Comparison of ENCODE assay signal across 14 cellular contexts in the genomic region with DNA sequence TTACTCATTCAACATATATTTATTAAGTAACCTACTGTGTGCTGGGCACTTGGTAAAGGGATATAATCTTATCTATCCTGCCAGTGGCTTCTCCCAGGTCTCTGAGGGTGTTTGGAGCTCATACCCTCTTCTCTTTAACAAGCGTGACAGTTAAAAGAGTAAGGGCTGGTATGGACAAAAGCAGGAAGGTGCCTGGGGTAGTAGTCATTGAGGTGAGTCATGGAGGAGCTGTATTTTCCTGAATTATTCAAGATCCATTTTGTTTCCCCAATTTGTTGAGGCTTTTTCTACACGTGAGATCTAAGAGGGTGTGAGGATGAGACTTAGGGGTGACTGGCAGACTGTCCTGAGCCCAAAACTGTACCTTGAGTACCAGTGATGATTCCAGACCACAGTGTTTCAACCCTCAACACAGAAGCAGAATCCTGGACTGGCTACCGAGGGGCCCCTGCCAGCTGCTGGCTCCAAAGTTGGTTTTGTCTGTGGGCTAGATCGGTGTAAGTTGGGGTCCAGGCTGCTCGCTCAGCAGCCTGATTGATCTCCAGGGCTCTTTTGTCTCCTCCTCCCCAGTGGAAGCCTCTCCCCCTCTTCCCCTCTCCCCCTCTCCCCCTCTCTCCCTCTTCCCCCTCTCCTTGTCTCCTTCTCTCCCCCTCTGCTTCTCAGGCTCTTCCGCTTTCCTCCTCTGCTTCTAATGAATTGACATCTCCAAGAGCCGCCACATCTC. TPM values are rescaled to one million over a fixed set of nuclear protein-coding genes. Genes with fewer than 3 reads are reported as not detected.
A peak's percentile ranks its signal among the peaks of the same experiment; 100 is the strongest.
DNase-seq lines count a peak whose midpoint lies in the region; ATAC-seq and TF ChIP-seq lines count a peak whose summit lies in the region.
"Had no signal": no experiment of that assay in that cellular context is flagged by ENCODE, and none has a peak within 500 bp of the region (broad histone marks: within the 10 kb centered on the region; RNA-seq: fewer than 3 reads in every experiment).

A gene with protein sequence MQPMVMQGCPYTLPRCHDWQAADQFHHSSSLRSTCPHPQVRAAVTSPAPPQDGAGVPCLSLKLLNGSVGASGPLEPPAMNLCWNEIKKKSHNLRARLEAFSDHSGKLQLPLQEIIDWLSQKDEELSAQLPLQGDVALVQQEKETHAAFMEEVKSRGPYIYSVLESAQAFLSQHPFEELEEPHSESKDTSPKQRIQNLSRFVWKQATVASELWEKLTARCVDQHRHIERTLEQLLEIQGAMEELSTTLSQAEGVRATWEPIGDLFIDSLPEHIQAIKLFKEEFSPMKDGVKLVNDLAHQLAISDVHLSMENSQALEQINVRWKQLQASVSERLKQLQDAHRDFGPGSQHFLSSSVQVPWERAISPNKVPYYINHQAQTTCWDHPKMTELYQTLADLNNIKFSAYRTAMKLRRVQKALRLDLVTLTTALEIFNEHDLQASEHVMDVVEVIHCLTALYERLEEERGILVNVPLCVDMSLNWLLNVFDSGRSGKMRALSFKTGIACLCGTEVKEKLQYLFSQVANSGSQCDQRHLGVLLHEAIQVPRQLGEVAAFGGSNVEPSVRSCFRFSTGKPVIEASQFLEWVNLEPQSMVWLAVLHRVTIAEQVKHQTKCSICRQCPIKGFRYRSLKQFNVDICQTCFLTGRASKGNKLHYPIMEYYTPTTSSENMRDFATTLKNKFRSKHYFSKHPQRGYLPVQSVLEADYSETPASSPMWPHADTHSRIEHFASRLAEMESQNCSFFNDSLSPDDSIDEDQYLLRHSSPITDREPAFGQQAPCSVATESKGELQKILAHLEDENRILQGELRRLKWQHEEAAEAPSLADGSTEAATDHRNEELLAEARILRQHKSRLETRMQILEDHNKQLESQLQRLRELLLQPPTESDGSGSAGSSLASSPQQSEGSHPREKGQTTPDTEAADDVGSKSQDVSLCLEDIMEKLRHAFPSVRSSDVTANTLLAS (plus strand): TSS at position 671 of the 724 bp plus-strand sequence. CDS start 11,862 bp downstream, outside the sequence.

- no peaks in the 10 kb centered on the region for H3K36me3 Mint-ChIP-seq in activated naive CD4-positive, alpha-beta T cell treated with anti-CD3 and anti-CD28 coated beads, Interleukin-2, amount 50 U/mL, for 72 hours
- no peaks in the 10 kb centered on the region for H3K36me3 Mint-ChIP-seq in type B pancreatic cell
- no peaks in the 10 kb centered on the region for H3K36me3 Mint-ChIP-seq in CD4-positive, alpha-beta T cell (ENCODE audit: low read depth)

- peak within 1 kb of the TSS; percentile 76 to 81 for H3K27ac Mint-ChIP-seq in activated naive CD4-positive, alpha-beta T cell treated with anti-CD3 and anti-CD28 coated beads, Interleukin-2, amount 50 U/mL, for 72 hours
- no peak within 1 kb of the TSS for H3K27ac Mint-ChIP-seq in type B pancreatic cell
- no peak within 1 kb of the TSS for H3K27ac Mint-ChIP-seq in CD4-positive, alpha-beta T cell

- TF ChIP-seq CTCF in type B pancreatic cell (conservative IDR thresholded peaks at IDR 0.05) (no peak), heart right ventricle (IDR thresholded peaks at IDR 0.05) (no peak)
- no peak for TF ChIP-seq CTCF in CD4-positive, alpha-beta T cell (IDR thresholded peaks at IDR 0.05)

- no peaks in the 10 kb centered on the region for H3K27me3 Mint-ChIP-seq in type B pancreatic cell
- no peaks in the 10 kb centered on the region for H3K27me3 Mint-ChIP-seq in CD4-positive, alpha-beta T cell

- no peaks in the 10 kb centered on the region for H3K9me3 ChIP-seq in CD4-positive, alpha-beta T cell (ENCODE audit: control insufficient read depth, low read length)
- H3K9me3 ChIP-seq in heart right ventricle, result no peaks in the 10 kb centered on the region
- H3K9me3 ChIP-seq: heart left ventricle, spleen had no signal

- peak within 1 kb of the TSS; percentile 55 for H3K27ac ChIP-seq in angular gyrus (ENCODE audit: low read depth, low read length)
- H3K27ac ChIP-seq in CD4-positive, alpha-beta T cell (ENCODE audit: low read depth, low read length), result no peak within 1 kb of the TSS
- H3K27ac ChIP-seq in heart right ventricle, result no peak within 1 kb of the TSS
- H3K27ac ChIP-seq: heart left ventricle, spleen had no signal

- no peak within 1 kb of the TSS for H3K4me3 ChIP-seq in heart right ventricle
- H3K4me3 ChIP-seq: heart left ventricle, spleen had no signal

- no peaks in the 10 kb centered on the region for H3K27me3 ChIP-seq in CD4-positive, alpha-beta T cell (ENCODE audit: control insufficient read depth, insufficient read depth, low read length)
- peaks cover 0 to 33% (median 0%) of the 10 kb centered on the region in 7 donors for H3K27me3 ChIP-seq in heart right ventricle

- ATAC-seq in activated naive CD4-positive, alpha-beta T cell treated with anti-CD3 and anti-CD28 coated beads, Interleukin-2, amount 50 U/mL, for 72 hours, result no peak
- ATAC-seq in CD4-positive, alpha-beta T cell (ENCODE audit: poor library complexity), result no peak
- no peak for ATAC-seq in heart right ventricle
- ATAC-seq: HCT116 had no signal

- CTCF ChIA-PET in CD4-positive, alpha-beta T cell (lab: Charles Lee), result no interaction called here

- intact Hi-C loops in CD4-positive, alpha-beta T cell (cut with DNase I, micrococcal nuclease), result no loop called here
- intact Hi-C loops in heart right ventricle (cut with DNase I), result no loop called here

- H3K4me3 Mint-ChIP-seq in type B pancreatic cell, result peak within 1 kb of the TSS; percentile 68
- no peak within 1 kb of the TSS for H3K4me3 Mint-ChIP-seq in CD4-positive, alpha-beta T cell

- POLR2A ChIA-PET in CD4-positive, alpha-beta T cell (lab: Charles Lee), result no interaction called here

- H3K4me1 ChIP-seq in heart right ventricle, result no peaks in the 10 kb centered on the region
- H3K4me1 ChIP-seq: heart left ventricle, spleen had no signal

- no peak for DNase-seq in activated naive CD4-positive, alpha-beta T cell treated with anti-CD3 and anti-CD28 coated beads, Interleukin-2, amount 50 U/mL, for 72 hours (ENCODE audit: low spot score in 2 of 2)
- no peak for DNase-seq in activated naive CD4-positive, alpha-beta T cell treated with anti-CD3 and anti-CD28 coated beads, Interleukin-2, amount 50 U/mL, for 16 hours
- peak; percentile 7 for DNase-seq in iPS-NIHi11 (ENCODE audit: low spot score)
- no peak for DNase-seq in type B pancreatic cell (ENCODE audit: extremely low spot score, unreplicated experiment)
- DNase-seq in NCI-H446 treated with DMSO at 0.1 percent for 48 hours (lab: John Stamatoyannopoulos, UW), result no peak
- no peak for DNase-seq in CD4-positive, alpha-beta T cell
- DNase-seq in heart right ventricle, result no peak
- DNase-seq: activated gamma-delta T cell, heart left ventricle, NCI-H2171 treated with DMSO at 0.1 percent for 48 hours, spleen had no signal

- H3K4me1 Mint-ChIP-seq in type B pancreatic cell (ENCODE audit: unreplicated experiment), result peaks cover 4% of the 10 kb centered on the region
- peaks cover 9% of the 10 kb centered on the region for H3K4me1 Mint-ChIP-seq in CD4-positive, alpha-beta T cell (ENCODE audit: low read depth)

- H3K36me3 ChIP-seq in heart right ventricle, result no peaks in the 10 kb centered on the region
- H3K36me3 ChIP-seq: heart left ventricle, spleen had no signal

- H3K9me3 Mint-ChIP-seq in activated naive CD4-positive, alpha-beta T cell treated with anti-CD3 and anti-CD28 coated beads, Interleukin-2, amount 50 U/mL, for 72 hours, result no peaks in the 10 kb centered on the region
- no peaks in the 10 kb centered on the region for H3K9me3 Mint-ChIP-seq in type B pancreatic cell
- H3K9me3 Mint-ChIP-seq in CD4-positive, alpha-beta T cell, result no peaks in the 10 kb centered on the region

- WGBS in heart right ventricle, 2 donors, result 77% methylated on average over 7 of the region's 7 CpGs

RNA-seq across cellular contexts. Expression of the gene that starts here (rescaled TPM):
- 1 to 10 TPM; 1.1 to 1.5 TPM for total RNA-seq in activated naive CD4-positive, alpha-beta T cell treated with anti-CD3 and anti-CD28 coated beads, Interleukin-2, amount 50 U/mL, for 72 hours
- total RNA-seq in type B pancreatic cell (ENCODE audit: low replicate concordance) (0.14 and 1.3 TPM in 2 replicates), heart right ventricle (under 1 TPM in 5 of 10 donors, not detected in 5; 0.04 to 0.24 (median 0.09) TPM)
- total RNA-seq in CD4-positive, alpha-beta T cell, result not detected
- polyA plus RNA-seq in heart right ventricle, result under 1 TPM; 0.01 to 0.07 TPM
- total RNA-seq: mononuclear cell had no signal

Comparison
In these comparisons a context has a peak if more than half of its experiments do, and no peak if none do; other contexts are left out.
1. H3K27ac Mint-ChIP-seq: peak in activated naive CD4-positive, alpha-beta T cell treated with anti-CD3 and anti-CD28 coated beads, Interleukin-2, amount 50 U/mL, for 72 hours (2 of 2); none in type B pancreatic cell (single experiment) and CD4-positive, alpha-beta T cell (single experiment).